Comparison of ENCODE assay signal across 1 cellular context in genomic region chr4:89111833-89112563, GRCh38.
TF ChIP-seq lines count a peak whose summit lies in the region.

No MANE protein-coding gene starts in this region.

TF ChIP-seq in HepG2, 621 proteins besides CTCF, POLR2A, EP300 and RAD21 (continued from another document and continues in another):
- TF ChIP-seq STAT6 (CRISPR knock-in tag; IDR thresholded peaks at IDR 0.05; ENCODE audit: borderline replicate concordance): peak; percentile 14; the same call in 1 of the 2 replicates
- TF ChIP-seq CAMTA2 (CRISPR knock-in tag; IDR thresholded peaks at IDR 0.05; ENCODE audit: borderline replicate concordance): no peak
- no peak for TF ChIP-seq MTF2 (CRISPR knock-in tag; IDR thresholded peaks at IDR 0.05; ENCODE audit: borderline replicate concordance)
- no peak for TF ChIP-seq MAZ (IDR thresholded peaks at IDR 0.05; ENCODE audit: borderline replicate concordance, low read depth, low read length)
- TF ChIP-seq MAZ (CRISPR knock-in tag; IDR thresholded peaks at IDR 0.05; ENCODE audit: low read depth): no peak
- TF ChIP-seq SRSF4 (IDR thresholded peaks at IDR 0.05; ENCODE audit: low read depth, low read length, poor library complexity, severe bottlenecking): no peak
- no peak for TF ChIP-seq YY1 (IDR thresholded peaks at IDR 0.05; ENCODE audit: insufficient read depth, insufficient replicate concordance, low read depth, low read length)
- TF ChIP-seq ZNF292 (CRISPR knock-in tag; IDR thresholded peaks at IDR 0.05; ENCODE audit: borderline replicate concordance, low read depth): peak; percentile 51; the same call in 1 of the 2 replicates
- TF ChIP-seq CBX1 (IDR thresholded peaks at IDR 0.05; ENCODE audit: low read depth): no peak
- 0 out of 2 replicates have a peak, but pooled peaks have one; percentile 45 for TF ChIP-seq HOXD1 (CRISPR knock-in tag; IDR thresholded peaks at IDR 0.05)
- TF ChIP-seq ARNT2 (CRISPR knock-in tag; IDR thresholded peaks at IDR 0.05; ENCODE audit: low read depth): 0 out of 2 replicates have a peak, but pooled peaks have one; percentile 57
- TF ChIP-seq DDIT3 (CRISPR knock-in tag; IDR thresholded peaks at IDR 0.05): no peak
- no peak for TF ChIP-seq FOXO4 (CRISPR knock-in tag; conservative IDR thresholded peaks at IDR 0.05)
- no peak for TF ChIP-seq ZNF704 (CRISPR knock-in tag; IDR thresholded peaks at IDR 0.05; ENCODE audit: borderline replicate concordance)
- TF ChIP-seq THAP11 (CRISPR knock-in tag; IDR thresholded peaks at IDR 0.05): peak; percentile 65; the same call in 1 of the 2 replicates
- TF ChIP-seq NCOA5 (CRISPR knock-in tag; IDR thresholded peaks at IDR 0.05): no peak
- 0 out of 2 replicates have a peak, but pooled peaks have one; percentile 17 for TF ChIP-seq FOSL1 (CRISPR knock-in tag; IDR thresholded peaks at IDR 0.05; ENCODE audit: borderline replicate concordance)
- TF ChIP-seq MEIS1 (CRISPR knock-in tag; IDR thresholded peaks at IDR 0.05; ENCODE audit: borderline replicate concordance): no peak
- peak; percentile 97 for TF ChIP-seq RXRB (CRISPR knock-in tag; IDR thresholded peaks at IDR 0.05; ENCODE audit: borderline replicate concordance)
- TF ChIP-seq ZNF747 (CRISPR knock-in tag; IDR thresholded peaks at IDR 0.05; ENCODE audit: borderline replicate concordance): no peak
- no peak for TF ChIP-seq ZNF660 (CRISPR knock-in tag; IDR thresholded peaks at IDR 0.05; ENCODE audit: borderline replicate concordance, low read depth)
- peak; percentile 64; the same call in 1 of the 2 replicates for TF ChIP-seq ZNF609 (CRISPR knock-in tag; IDR thresholded peaks at IDR 0.05; ENCODE audit: borderline replicate concordance)
- TF ChIP-seq HIVEP1 (CRISPR knock-in tag; IDR thresholded peaks at IDR 0.05): no peak
- peak; percentile 72; the same call in 1 of the 2 replicates for TF ChIP-seq MIER3 (CRISPR knock-in tag; IDR thresholded peaks at IDR 0.05; ENCODE audit: borderline replicate concordance)
- no peak for TF ChIP-seq DMTF1 (CRISPR knock-in tag; IDR thresholded peaks at IDR 0.05)
- no peak for TF ChIP-seq ZNF879 (CRISPR knock-in tag; IDR thresholded peaks at IDR 0.05)
- peak; percentile 27; the same call in 1 of the 2 replicates for TF ChIP-seq ZBTB26 (CRISPR knock-in tag; IDR thresholded peaks at IDR 0.05; ENCODE audit: borderline replicate concordance)
- TF ChIP-seq PBX3 (CRISPR knock-in tag; IDR thresholded peaks at IDR 0.05; ENCODE audit: borderline replicate concordance): no peak
- no peak for TF ChIP-seq TIGD3 (CRISPR knock-in tag; IDR thresholded peaks at IDR 0.05; ENCODE audit: borderline replicate concordance)
- TF ChIP-seq KAT8 (CRISPR knock-in tag; IDR thresholded peaks at IDR 0.05): peak; percentile 71
- no peak for TF ChIP-seq ZBTB34 (CRISPR knock-in tag; IDR thresholded peaks at IDR 0.05)
- peak; percentile 78 for TF ChIP-seq POGZ (CRISPR knock-in tag; IDR thresholded peaks at IDR 0.05)
- TF ChIP-seq ZNF75D (CRISPR knock-in tag; IDR thresholded peaks at IDR 0.05; ENCODE audit: borderline replicate concordance): no peak
- TF ChIP-seq ZNF331 (CRISPR knock-in tag; IDR thresholded peaks at IDR 0.05): peak; percentile 94
- TF ChIP-seq ZKSCAN8 (CRISPR knock-in tag; IDR thresholded peaks at IDR 0.05; ENCODE audit: borderline replicate concordance): peak; percentile 73; the same call in 1 of the 2 replicates
- TF ChIP-seq GABPA (IDR thresholded peaks at IDR 0.05; ENCODE audit: low read depth, low read length): no peak
- TF ChIP-seq GABPA (CRISPR knock-in tag; IDR thresholded peaks at IDR 0.05; ENCODE audit: low read depth): peak; percentile 33; the same call in 1 of the 2 replicates
- TF ChIP-seq MBNL3 (CRISPR knock-in tag; conservative IDR thresholded peaks at IDR 0.05): no peak
- peak; percentile 83 for TF ChIP-seq NFIC (IDR thresholded peaks at IDR 0.05; ENCODE audit: low read length)
- peak; percentile 76; the same call in 1 of the 2 replicates for TF ChIP-seq ZBTB25 (CRISPR knock-in tag; IDR thresholded peaks at IDR 0.05)
